9 cellular contexts compared by ENCODE assay signal in the genomic region with DNA sequence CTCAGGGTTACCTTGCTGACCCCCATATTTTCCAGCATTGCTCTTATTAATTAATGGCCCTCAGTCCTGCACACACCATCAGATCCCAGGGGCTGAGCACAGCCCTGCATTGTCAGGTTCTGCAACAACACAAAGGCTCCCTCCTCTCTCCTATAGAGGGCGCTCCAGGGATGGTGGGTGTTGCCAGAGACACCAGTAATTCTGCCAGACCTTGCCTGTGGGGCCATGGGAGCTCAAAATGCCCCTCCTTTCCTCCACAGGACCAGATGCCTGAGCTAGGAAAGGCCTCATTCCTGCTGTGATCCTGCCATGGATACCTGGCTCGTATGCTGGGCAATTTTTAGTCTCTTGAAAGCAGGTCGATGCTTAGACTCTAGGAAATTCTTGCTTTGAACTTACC. TPM values are rescaled to one million over a fixed set of nuclear protein-coding genes. Genes with fewer than 3 reads are reported as not detected.
DNase-seq lines count a peak whose midpoint lies in the region; ATAC-seq, FAIRE-seq and TF ChIP-seq lines count a peak whose summit lies in the region.
"Had no signal": no experiment of that assay in that cellular context is flagged by ENCODE, and none has a peak within 500 bp of the region (broad histone marks: within the 10 kb centered on the region; RNA-seq: fewer than 3 reads in every experiment).

No MANE protein-coding gene starts in this region.

- H3K27ac Mint-ChIP-seq in activated naive CD8-positive, alpha-beta T cell treated with anti-CD3 and anti-CD28 coated beads, Interleukin-2, amount 10 ng/mL, durations not matched to agents 7 days and 5 days = peak overlapping the region; percentile 17

- FAIRE-seq in small intestine (lab: Jason Lieb, UNC) = no peak

- peak; percentile 51 for ATAC-seq in activated naive CD8-positive, alpha-beta T cell treated with anti-CD3 and anti-CD28 coated beads, Interleukin-2, amount 10 ng/mL, durations not matched to agents 7 days and 5 days (ENCODE audit: low read depth)
- ATAC-seq in GM21360 (IDR thresholded peaks at IDR 0.05; ENCODE audit: unreplicated experiment) (no peak), HG02970 (IDR thresholded peaks at IDR 0.05; ENCODE audit: low FRiP score, unreplicated experiment) (no peak)

- H3K27ac ChIP-seq in small intestine (ENCODE audit: low read depth in 1 of 2, low read length in 1 of 2) = no peak overlapping the region

- no peak overlapping the region for H3K4me3 ChIP-seq in NB4 (ENCODE audit: low read depth, low read length)
- H3K4me3 ChIP-seq in small intestine (ENCODE audit: low read depth in 1 of 2, low read length in 2 of 2) = no peak overlapping the region

- peaks cover 16% of the 10 kb centered on the region for H3K4me1 Mint-ChIP-seq in activated naive CD8-positive, alpha-beta T cell treated with anti-CD3 and anti-CD28 coated beads, Interleukin-2, amount 10 ng/mL, durations not matched to agents 7 days and 5 days

- WGBS in small intestine, 3 donors = 53 to 59% (median 55%) methylated on average over 3 of the region's 3 CpGs

- H3K27me3 ChIP-seq in small intestine (ENCODE audit: control insufficient read depth in 2 of 2, insufficient read depth in 2 of 2, low read length in 2 of 2) = no peaks in the 10 kb centered on the region

- POLR2A ChIA-PET in activated naive CD8-positive, alpha-beta T cell treated with anti-CD3 and anti-CD28 coated beads, Interleukin-2, amount 10 ng/mL, durations not matched to agents 7 days and 5 days (lab: Charles Lee) = no interaction called here

- TF ChIP-seq POLR2A in NB4 (IDR thresholded peaks at IDR 0.05; ENCODE audit: extremely low read depth, insufficient read length) = no peak

- no peaks in the 10 kb centered on the region for H3K36me3 ChIP-seq in small intestine (ENCODE audit: control insufficient read depth in 2 of 2, insufficient read depth in 2 of 2, low read length in 2 of 2)

- DNase-seq in DMS 273 (lab: John Stamatoyannopoulos, UW; ENCODE audit: unreplicated experiment) (peak; percentile 32), DMS 273 treated with DMSO at 0.1 percent for 48 hours (lab: John Stamatoyannopoulos, UW) (no peak), NB4 (ENCODE audit: low read depth) (peak; percentile 68), small intestine (peak; percentile 5), MV-4-11 (lab: John Stamatoyannopoulos, UW) (no peak)
- DNase-seq in activated naive CD8-positive, alpha-beta T cell treated with anti-CD3 and anti-CD28 coated beads, Interleukin-2, amount 10 ng/mL, durations not matched to agents 7 days and 5 days = no peak
- DNase-seq: 8988T had no signal

- H3K4me1 ChIP-seq in small intestine (ENCODE audit: control insufficient read depth in 2 of 2, insufficient read depth in 1 of 2, low read depth in 1 of 2, low read length in 1 of 2) = no peaks in the 10 kb centered on the region

- peak overlapping the region; percentile 12 for H3K4me3 Mint-ChIP-seq in activated naive CD8-positive, alpha-beta T cell treated with anti-CD3 and anti-CD28 coated beads, Interleukin-2, amount 10 ng/mL, durations not matched to agents 7 days and 5 days

- peaks cover 27% of the 10 kb centered on the region for H3K27me3 Mint-ChIP-seq in activated naive CD8-positive, alpha-beta T cell treated with anti-CD3 and anti-CD28 coated beads, Interleukin-2, amount 10 ng/mL, durations not matched to agents 7 days and 5 days

- no peaks in the 10 kb centered on the region for H3K9me3 ChIP-seq in small intestine (ENCODE audit: control insufficient read depth, low read depth)

- peak; percentile 82 for TF ChIP-seq CTCF in NB4 (IDR thresholded peaks at IDR 0.05; ENCODE audit: low read depth, low read length)

- H3K9me3 Mint-ChIP-seq in activated naive CD8-positive, alpha-beta T cell treated with anti-CD3 and anti-CD28 coated beads, Interleukin-2, amount 10 ng/mL, durations not matched to agents 7 days and 5 days = no peaks in the 10 kb centered on the region

- H3K36me3 Mint-ChIP-seq in activated naive CD8-positive, alpha-beta T cell treated with anti-CD3 and anti-CD28 coated beads, Interleukin-2, amount 10 ng/mL, durations not matched to agents 7 days and 5 days = no peaks in the 10 kb centered on the region

RNA-seq across cellular contexts. Expression of gene PRSS58, which starts 42.8 kb away (rescaled TPM):
- total RNA-seq in activated naive CD8-positive, alpha-beta T cell treated with anti-CD3 and anti-CD28 coated beads, Interleukin-2, amount 10 ng/mL, durations not matched to agents 7 days and 5 days = not detected
- not detected for polyA plus RNA-seq in small intestine

Comparison
In these comparisons a context has a peak if more than half of its experiments do, and no peak if none do; other contexts are left out.
1. DNase-seq: peak in DMS 273 (single experiment), NB4 (single experiment) and small intestine (single experiment); none in DMS 273 treated with DMSO at 0.1 percent for 48 hours (single experiment), activated naive CD8-positive, alpha-beta T cell treated with anti-CD3 and anti-CD28 coated beads, Interleukin-2, amount 10 ng/mL, durations not matched to agents 7 days and 5 days (single experiment) and MV-4-11 (single experiment).